Comparison of ENCODE assay signal across 8 cellular contexts in the genomic region with DNA sequence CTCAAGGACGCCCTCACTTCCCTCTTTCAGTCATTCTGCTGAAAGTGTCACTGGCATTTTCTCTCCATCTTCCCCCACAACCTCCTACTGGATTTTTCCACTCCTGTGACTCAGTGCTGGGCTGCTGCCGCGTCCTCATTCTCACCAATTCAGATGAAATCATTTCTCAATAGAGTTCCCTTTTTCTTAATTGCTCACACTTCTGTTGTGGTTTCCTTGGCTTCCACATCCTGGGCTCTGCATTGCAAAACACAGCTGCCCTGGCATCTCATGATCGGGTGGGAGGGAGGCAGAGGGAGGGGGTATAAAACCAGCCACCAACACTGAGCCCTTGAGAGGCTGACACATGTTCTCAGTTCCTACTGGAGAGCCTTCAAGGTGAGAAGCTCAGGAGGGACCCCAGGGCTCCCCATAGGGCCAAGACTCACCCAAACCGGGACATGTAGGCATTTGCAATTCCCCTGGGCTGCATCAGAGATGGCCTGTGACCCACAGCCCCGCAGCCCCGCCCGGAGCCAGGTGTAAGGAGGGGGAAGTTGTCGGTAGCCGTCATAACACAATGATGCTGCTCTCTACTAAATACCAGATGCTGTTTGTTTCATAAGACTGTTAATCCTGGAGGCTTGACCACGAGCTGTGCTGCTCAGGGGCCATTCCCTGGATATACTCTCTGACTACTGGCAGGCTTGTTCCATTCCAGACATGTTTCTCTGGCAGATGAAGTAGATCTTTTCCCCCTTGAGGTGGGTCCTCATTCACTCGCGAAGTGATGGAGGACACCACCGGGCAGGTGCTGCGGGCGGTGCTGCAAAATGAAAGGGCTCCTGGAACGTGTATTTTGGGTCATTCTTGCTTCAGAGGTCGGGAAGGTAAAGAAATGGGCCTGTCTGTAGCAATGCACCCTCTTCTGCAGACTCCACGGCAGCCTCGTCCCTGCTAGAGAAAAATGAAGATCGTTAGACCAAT.
DNase-seq lines count a peak whose midpoint lies in the region; ATAC-seq and TF ChIP-seq lines count a peak whose summit lies in the region.

No MANE protein-coding gene starts in this region.

- DNase-seq in GDM1 (lab: John Stamatoyannopoulos, UW), result peak; percentile 75
- peak; percentile 66 for DNase-seq in HCEC 1CT
- peak; percentile 99 for DNase-seq in NB4 (ENCODE audit: low read depth)
- peak; percentile 72 for DNase-seq in activated T-cell treated with anti-CD3 and anti-CD28 coated beads for 48 hours (ENCODE audit: low read depth)
- peak; percentile 74 for DNase-seq in fibroblast of gingiva (ENCODE audit: low read depth)
- peak; percentile 82 to 87 for DNase-seq in psoas muscle
- DNase-seq in NCI-H2029 (lab: John Stamatoyannopoulos, UW), result no peak
- no peak for DNase-seq in cerebellum (ENCODE audit: low spot score)

- peak overlapping the region; percentile 58 for H3K27ac ChIP-seq in psoas muscle

- no peaks in the 10 kb centered on the region for H3K36me3 ChIP-seq in psoas muscle (ENCODE audit: insufficient read depth in 1 of 2, low read depth in 1 of 2)

- H3K27me3 ChIP-seq in psoas muscle (ENCODE audit: insufficient read depth in 3 of 3, low read length in 2 of 3), result peaks cover 0 to 11% (median 0%) of the 10 kb centered on the region in 3 donors

- TF ChIP-seq POLR2A in NB4 (IDR thresholded peaks at IDR 0.05; ENCODE audit: extremely low read depth, insufficient read length), result no peak

- peaks cover 6% of the 10 kb centered on the region for H3K4me1 ChIP-seq in psoas muscle

- H3K4me3 ChIP-seq in NB4 (ENCODE audit: low read depth, low read length) (peak overlapping the region; percentile 33), psoas muscle (no peak overlapping the region)

- no peaks in the 10 kb centered on the region for H3K9me3 ChIP-seq in psoas muscle

- no peak for TF ChIP-seq CTCF in NB4 (IDR thresholded peaks at IDR 0.05; ENCODE audit: low read depth, low read length)
- no peak for TF ChIP-seq CTCF in psoas muscle (IDR thresholded peaks at IDR 0.05)

- ATAC-seq in psoas muscle, result peak; percentile 56 to 78 (median 70)

- WGBS in psoas muscle, 3 donors, result 39 to 57% (median 45%) methylated on average over 21 of the region's 21 CpGs

- intact Hi-C loops in psoas muscle (cut with DNase I), result loop anchor here in 1 of 2 donors (5.0 kb wide), 1 partner anchor 158 kb away; the partner anchor contains the start of gene PTPRE

Comparison
In these comparisons a context has a peak if more than half of its experiments do, and no peak if none do; other contexts are left out.
1. DNase-seq: peak in GDM1 (single experiment), HCEC 1CT (single experiment), NB4 (single experiment), activated T-cell treated with anti-CD3 and anti-CD28 coated beads for 48 hours (single experiment), fibroblast of gingiva (single experiment) and psoas muscle (2 of 2); none in NCI-H2029 (single experiment) and cerebellum (single experiment).